Comparison of ENCODE assay signal across 2 cellular contexts in genomic region chr6:83927470-83927869, GRCh38.
A peak's percentile ranks its signal among the peaks of the same experiment; 100 is the strongest.
TF ChIP-seq lines count a peak whose summit lies in the region.

No MANE protein-coding gene starts in this region.

TF ChIP-seq in HEK293, 187 proteins besides CTCF, POLR2A, EP300 and RAD21 (continued from another document):
- TF ChIP-seq ZNF280C (tag by site-specific recombination; IDR thresholded peaks at IDR 0.05) (no peak), ATF2 (tag by site-specific recombination; IDR thresholded peaks at IDR 0.05; ENCODE audit: low read depth) (0 out of 2 replicates have a peak, but pooled peaks have one; percentile 6), PRDM4 (tag by site-specific recombination; IDR thresholded peaks at IDR 0.05) (no peak), SETDB1 (IDR thresholded peaks at IDR 0.05; ENCODE audit: insufficient read length, low read length) (no peak), ZNF214 (tag by site-specific recombination; IDR thresholded peaks at IDR 0.05; ENCODE audit: borderline replicate concordance) (no peak), ZNF580 (tag by site-specific recombination; IDR thresholded peaks at IDR 0.05) (no peak)

TF ChIP-seq in K562, 482 proteins besides CTCF, POLR2A, EP300 and RAD21 (continued from another document):
- TF ChIP-seq ZNF398 (CRISPR knock-in tag; IDR thresholded peaks at IDR 0.05) (no peak), ZNF24 (IDR thresholded peaks at IDR 0.05) (no peak), ZNF41 (CRISPR knock-in tag; conservative IDR thresholded peaks at IDR 0.05) (no peak), ATF3 (IDR thresholded peaks at IDR 0.05) (peak; percentile 71), ATF3 (CRISPR knock-in tag; conservative IDR thresholded peaks at IDR 0.05) (no peak)
